Comparison of ENCODE assay signal across 9 cellular contexts in the genomic region with DNA sequence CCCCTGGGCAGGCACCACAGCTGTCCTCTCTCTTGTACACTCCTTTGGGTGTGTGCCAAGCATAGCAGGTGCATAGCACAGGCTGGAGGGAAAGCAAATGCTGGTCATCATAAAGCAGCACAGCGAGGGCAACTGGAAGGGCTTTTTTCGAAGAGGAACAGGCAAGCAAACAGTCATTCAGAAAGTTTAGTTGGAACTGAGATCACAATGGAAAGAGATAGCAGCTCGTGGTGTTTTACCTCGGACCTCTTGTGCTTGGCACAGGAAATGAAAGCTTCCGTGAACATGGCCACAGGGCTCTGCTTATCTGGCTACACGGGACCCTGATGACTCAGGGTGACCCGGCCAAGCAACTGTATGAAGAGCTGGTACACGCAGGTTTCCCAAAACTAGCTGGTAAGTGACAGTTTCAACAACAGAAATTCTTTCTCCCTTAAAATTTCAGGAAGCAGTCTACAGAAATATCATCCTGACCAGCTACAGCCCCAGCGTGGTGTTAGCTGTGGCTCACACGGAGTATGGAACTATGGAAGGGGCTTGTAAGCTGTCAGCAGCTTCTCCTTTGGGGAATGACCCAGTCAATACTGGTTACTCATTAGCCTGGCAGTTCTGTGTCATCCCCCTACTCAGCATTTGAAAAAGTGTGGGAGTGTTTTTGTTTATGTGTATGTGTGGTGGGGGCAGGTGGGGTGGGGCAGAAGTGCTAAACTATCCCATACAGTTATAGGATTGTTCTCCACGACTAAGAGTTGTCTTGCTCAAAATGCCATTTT. TPM values are rescaled to one million over a fixed set of nuclear protein-coding genes. Genes with fewer than 3 reads are reported as not detected.
DNase-seq lines count a peak whose midpoint lies in the region; ATAC-seq and TF ChIP-seq lines count a peak whose summit lies in the region.
"Had no signal": no experiment of that assay in that cellular context is flagged by ENCODE, and none has a peak within 500 bp of the region (broad histone marks: within the 10 kb centered on the region; RNA-seq: fewer than 3 reads in every experiment).

No MANE protein-coding gene starts in this region.

- no peaks in the 10 kb centered on the region for H3K9me3 ChIP-seq in left lung

- intact Hi-C loops in left lung (cut with DNase I), result no loop called here

- peak; percentile 95 for ATAC-seq in GM19395 (IDR thresholded peaks at IDR 0.05; ENCODE audit: unreplicated experiment)
- peak; percentile 85 for ATAC-seq in HG03469 (IDR thresholded peaks at IDR 0.05; ENCODE audit: unreplicated experiment)
- peak; percentile 82 for ATAC-seq in left lung

- peaks cover 0 to 24% of the 10 kb centered on the region in 2 donors for H3K36me3 ChIP-seq in left lung

- H3K27ac ChIP-seq in left lung, result peak overlapping the region in 1 of 2 donors; percentile 61

- DNase-seq in DMS153 treated with DMSO at 0.1 percent for 48 hours (lab: John Stamatoyannopoulos, UW; ENCODE audit: unreplicated experiment) (peak; percentile 14), OCI-M2 (lab: John Stamatoyannopoulos, UW; ENCODE audit: unreplicated experiment) (peak; percentile 45), left lung (peak in 1 of 2 donors; percentile 44), ureter (ENCODE audit: low spot score) (no peak)
- DNase-seq in activated effector memory CD4-positive, alpha-beta T cell treated with Interleukin-2 at 50 U/mL for 16 hours, result peak; percentile 22
- peak; percentile 77 for DNase-seq in stimulated activated CD8-positive, alpha-beta memory T cell treated with anti-CD3 and anti-CD28 coated beads, Interleukin-4, amount 100 ng/mL, for 48 hours

- no peak for TF ChIP-seq CTCF in left lung (IDR thresholded peaks at IDR 0.05)

- no peaks in the 10 kb centered on the region for H3K27me3 ChIP-seq in left lung

- peak overlapping the region in 1 of 2 donors; percentile 9 for H3K4me3 ChIP-seq in left lung

- H3K4me1 ChIP-seq in left lung, result peaks cover 0 to 23% of the 10 kb centered on the region in 2 donors

RNA-seq across cellular contexts. Expression of gene POC5, which starts 48.1 kb away (rescaled TPM):
- total RNA-seq in left lung (10 to 100 TPM; 10.7 to 10.9 TPM), ureter (15.1 TPM)

RNA-seq across cellular contexts. Expression of gene ANKDD1B, which starts 57.9 kb away (rescaled TPM):
- total RNA-seq in left lung (1 to 10 TPM; 3.0 to 3.3 TPM), ureter (3.6 TPM)
- total RNA-seq: NCI-H460 had no signal
